15 cellular contexts compared by ENCODE assay signal in genomic region chr3:182796310-182796709, GRCh38. TPM values are rescaled to one million over a fixed set of nuclear protein-coding genes. Genes with fewer than 3 reads are reported as not detected.
A peak's percentile ranks its signal among the peaks of the same experiment; 100 is the strongest.
DNase-seq lines count a peak whose midpoint lies in the region; ATAC-seq and TF ChIP-seq lines count a peak whose summit lies in the region.
"Had no signal": no experiment of that assay in that cellular context is flagged by ENCODE, and none has a peak within 500 bp of the region (broad histone marks: within the 10 kb centered on the region; RNA-seq: fewer than 3 reads in every experiment).

No MANE protein-coding gene starts in this region.

- TF ChIP-seq CTCF in PC-9 (conservative IDR thresholded peaks at IDR 0.05): no peak

- no peaks in the 10 kb centered on the region for H3K27me3 ChIP-seq in PC-9 (ENCODE audit: insufficient read depth, low read depth)
- no peaks in the 10 kb centered on the region for H3K27me3 ChIP-seq in subcutaneous abdominal adipose tissue (ENCODE audit: control insufficient read depth in 5 of 5, insufficient read depth in 4 of 5, low read length in 5 of 5)

- no peak overlapping the region for H3K9ac ChIP-seq in subcutaneous abdominal adipose tissue (ENCODE audit: low read length in 5 of 5)

- peaks cover 24% of the 10 kb centered on the region for H3F3A ChIP-seq in PC-9 (ENCODE audit: insufficient read depth, low read depth)

- no peak overlapping the region for H3K4me3 ChIP-seq in PC-9
- no peak overlapping the region for H3K4me3 ChIP-seq in subcutaneous abdominal adipose tissue (ENCODE audit: low read depth in 1 of 5, low read length in 5 of 5)
- H3K4me3 ChIP-seq: cardiac muscle cell had no signal

- H2AFZ ChIP-seq in PC-9: no peak overlapping the region

- no TSS peak for BruUV-seq in PC-9 (replicated peaks; lab: Mats Ljungman, UMichigan)

- H3K9me3 ChIP-seq in PC-9 (ENCODE audit: insufficient read depth, low read depth) (no peaks in the 10 kb centered on the region), subcutaneous abdominal adipose tissue (ENCODE audit: control insufficient read depth in 5 of 5, low read length in 5 of 5) (no peaks in the 10 kb centered on the region)

- peaks cover 2% of the 10 kb centered on the region for H3K36me3 Mint-ChIP-seq in activated naive CD4-positive, alpha-beta T cell treated with anti-CD3 and anti-CD28 coated beads, Interleukin-2, amount 50 U/mL, for 24 hours
- peaks cover 26% of the 10 kb centered on the region for H3K36me3 Mint-ChIP-seq in central memory CD8-positive, alpha-beta T cell (ENCODE audit: insufficient read depth)
- peaks cover 36% of the 10 kb centered on the region for H3K36me3 Mint-ChIP-seq in stimulated activated effector memory CD8-positive, alpha-beta T cell treated with anti-CD3 and anti-CD28 coated beads, Interleukin-12 subunit alpha, Interleukin-12 subunit beta, amount 100 ng/mL, for 72 hours

- no peaks in the 10 kb centered on the region for H3K27me3 Mint-ChIP-seq in activated naive CD4-positive, alpha-beta T cell treated with anti-CD3 and anti-CD28 coated beads, Interleukin-2, amount 50 U/mL, for 24 hours
- no peaks in the 10 kb centered on the region for H3K27me3 Mint-ChIP-seq in central memory CD8-positive, alpha-beta T cell

- no peaks in the 10 kb centered on the region for H4K20me1 ChIP-seq in PC-9 (ENCODE audit: insufficient read depth)

- POLR2A ChIA-PET in PC-9 (lab: Charles Lee; ENCODE audit: unreplicated experiment): no interaction called here

- intact Hi-C loops in PC-9 (cut with micrococcal nuclease; ENCODE audit: unreplicated experiment): no loop called here

- no peak for DNase-seq in activated naive CD4-positive, alpha-beta T cell (lab: John Stamatoyannopoulos, UW)
- DNase-seq in PC-9: no peak
- DNase-seq in central memory CD8-positive, alpha-beta T cell (ENCODE audit: low spot score in 2 of 2): no peak
- DNase-seq in GDM1 (lab: John Stamatoyannopoulos, UW): no peak
- no peak for DNase-seq in stimulated activated effector memory CD8-positive, alpha-beta T cell treated with anti-CD3 and anti-CD28 coated beads, Interleukin-12 subunit alpha, Interleukin-12 subunit beta, amount 100 ng/mL, for 72 hours (ENCODE audit: low spot score in 2 of 2)
- DNase-seq: AML-193; DMS153; NCI-H1092; NCI-H526; stimulated activated CD4-positive, alpha-beta T cell treated with anti-CD3 and anti-CD28 coated beads, Interleukin-4, amount 100 ng/mL, for 24 hours had no signal

- ATAC-seq in central memory CD8-positive, alpha-beta T cell (replicated peaks; ENCODE audit: extremely low read depth, poor library complexity, severe bottlenecking): no peak
- no peak for ATAC-seq in HG02642 (IDR thresholded peaks at IDR 0.05; ENCODE audit: poor library complexity, unreplicated experiment)
- no peak for ATAC-seq in stimulated activated effector memory CD8-positive, alpha-beta T cell treated with anti-CD3 and anti-CD28 coated beads, Interleukin-12 subunit alpha, Interleukin-12 subunit beta, amount 100 ng/mL, for 72 hours
- ATAC-seq: esophagus mucosa had no signal

- H3K9me2 ChIP-seq in PC-9 (ENCODE audit: insufficient read depth): no peaks in the 10 kb centered on the region

- H3K4me2 ChIP-seq in PC-9: peak overlapping the region; percentile 97; the same call in 1 of the 2 replicates

- CTCF ChIA-PET in PC-9 (lab: Charles Lee): interaction anchor here (1.2 kb wide), 1 partner anchor 82 kb away, joined by 3 read pairs; no protein-coding TSS in a partner anchor

- peaks cover 29% of the 10 kb centered on the region for H3K4me1 ChIP-seq in PC-9 (replicated peaks; ENCODE audit: insufficient read depth)
- H3K4me1 ChIP-seq in subcutaneous abdominal adipose tissue (ENCODE audit: control insufficient read depth in 5 of 5, insufficient read depth in 5 of 5, low read length in 5 of 5): peaks cover 3 to 25% (median 21%) of the 10 kb centered on the region in 5 donors

- no peaks in the 10 kb centered on the region for H3K9me3 Mint-ChIP-seq in activated naive CD4-positive, alpha-beta T cell treated with anti-CD3 and anti-CD28 coated beads, Interleukin-2, amount 50 U/mL, for 24 hours
- H3K9me3 Mint-ChIP-seq in central memory CD8-positive, alpha-beta T cell: no peaks in the 10 kb centered on the region
- H3K9me3 Mint-ChIP-seq in stimulated activated effector memory CD8-positive, alpha-beta T cell treated with anti-CD3 and anti-CD28 coated beads, Interleukin-12 subunit alpha, Interleukin-12 subunit beta, amount 100 ng/mL, for 72 hours: no peaks in the 10 kb centered on the region

- peaks cover 68% of the 10 kb centered on the region for H3K79me2 ChIP-seq in PC-9 (ENCODE audit: low read depth)

- H3K36me3 ChIP-seq in PC-9 (ENCODE audit: low read depth) (peaks cover 5% of the 10 kb centered on the region; the same call in 1 of the 2 replicates), subcutaneous abdominal adipose tissue (ENCODE audit: control insufficient read depth in 5 of 5, insufficient read depth in 5 of 5, low read length in 5 of 5) (no peaks in the 10 kb centered on the region)
- H3K36me3 ChIP-seq: cardiac muscle cell had no signal

- H3K4me1 Mint-ChIP-seq in activated naive CD4-positive, alpha-beta T cell treated with anti-CD3 and anti-CD28 coated beads, Interleukin-2, amount 50 U/mL, for 24 hours: peaks cover 50% of the 10 kb centered on the region
- H3K4me1 Mint-ChIP-seq in central memory CD8-positive, alpha-beta T cell: peaks cover 38% of the 10 kb centered on the region
- peaks cover 20% of the 10 kb centered on the region for H3K4me1 Mint-ChIP-seq in stimulated activated effector memory CD8-positive, alpha-beta T cell treated with anti-CD3 and anti-CD28 coated beads, Interleukin-12 subunit alpha, Interleukin-12 subunit beta, amount 100 ng/mL, for 72 hours

- H3K4me3 Mint-ChIP-seq in activated naive CD4-positive, alpha-beta T cell treated with anti-CD3 and anti-CD28 coated beads, Interleukin-2, amount 50 U/mL, for 24 hours: peak overlapping the region; percentile 23
- no peak overlapping the region for H3K4me3 Mint-ChIP-seq in central memory CD8-positive, alpha-beta T cell
- no peak overlapping the region for H3K4me3 Mint-ChIP-seq in stimulated activated effector memory CD8-positive, alpha-beta T cell treated with anti-CD3 and anti-CD28 coated beads, Interleukin-12 subunit alpha, Interleukin-12 subunit beta, amount 100 ng/mL, for 72 hours

- peak overlapping the region; percentile 66 for H3K27ac Mint-ChIP-seq in activated naive CD4-positive, alpha-beta T cell treated with anti-CD3 and anti-CD28 coated beads, Interleukin-2, amount 50 U/mL, for 24 hours
- peak overlapping the region; percentile 68 for H3K27ac Mint-ChIP-seq in central memory CD8-positive, alpha-beta T cell (ENCODE audit: low read depth)
- no peak overlapping the region for H3K27ac Mint-ChIP-seq in stimulated activated effector memory CD8-positive, alpha-beta T cell treated with anti-CD3 and anti-CD28 coated beads, Interleukin-12 subunit alpha, Interleukin-12 subunit beta, amount 100 ng/mL, for 72 hours

- H3K27ac ChIP-seq in PC-9: no peak overlapping the region
- H3K27ac ChIP-seq in subcutaneous abdominal adipose tissue (ENCODE audit: low read depth, low read length): peak overlapping the region; percentile 98
- H3K27ac ChIP-seq: cardiac muscle cell had no signal

RNA-seq across cellular contexts. Expression of gene ATP11B, which starts 3.0 kb away (rescaled TPM):
- total RNA-seq in PC-9 (2021): 48.3 and 66.5 TPM in 2 replicates
